Comparison of ENCODE assay signal across 8 cellular contexts in genomic region chr19:36032251-36033104, GRCh38. TPM values are rescaled to one million over a fixed set of nuclear protein-coding genes. Genes with fewer than 3 reads are reported as not detected.
DNase-seq lines count a peak whose midpoint lies in the region; ATAC-seq and TF ChIP-seq lines count a peak whose summit lies in the region.

CLIP3 (minus strand) TSS chr19:36032873; CDS start chr19:36032357, 516 bp downstream.

- peaks cover 13% of the 10 kb centered on the region for H3K36me3 ChIP-seq in neuron (ENCODE audit: insufficient read depth, low read length)
- peaks cover 0 to 44% (median 0%) of the 10 kb centered on the region in 3 donors for H3K36me3 ChIP-seq in tibial nerve

- H3K27me3 Mint-ChIP-seq in activated naive CD4-positive, alpha-beta T cell treated with anti-CD3 and anti-CD28 coated beads, Interleukin-2, amount 50 U/mL, for 24 hours: peaks cover 2% of the 10 kb centered on the region
- peaks cover 13% of the 10 kb centered on the region for H3K27me3 Mint-ChIP-seq in glutamatergic neuron (ENCODE audit: unreplicated experiment)

- TF ChIP-seq CTCF in glutamatergic neuron (IDR thresholded peaks at IDR 0.05; ENCODE audit: partially characterized antibody, unreplicated experiment) (peak; percentile 13), tibial nerve (IDR thresholded peaks at IDR 0.05) (peak in 2 of 5 experiments; percentile 23 to 51)

- H3K36me3 Mint-ChIP-seq in activated naive CD4-positive, alpha-beta T cell treated with anti-CD3 and anti-CD28 coated beads, Interleukin-2, amount 50 U/mL, for 24 hours: peaks cover 19% of the 10 kb centered on the region
- no peaks in the 10 kb centered on the region for H3K36me3 Mint-ChIP-seq in glutamatergic neuron (ENCODE audit: unreplicated experiment)

- 1% methylated on average over 29 to 47 of the region's 51 CpGs for WGBS in tibial nerve, 2 donors

- peak in 1 of 2 donors; percentile 61 for TF ChIP-seq EP300 in tibial nerve (IDR thresholded peaks at IDR 0.05)

- H3K4me1 ChIP-seq in neuron (ENCODE audit: insufficient read depth, low read length) (peaks cover 4% of the 10 kb centered on the region), tibial nerve (peaks cover 0 to 23% (median 1%) of the 10 kb centered on the region in 4 donors)

- ATAC-seq in HG02642 (IDR thresholded peaks at IDR 0.05; ENCODE audit: poor library complexity, unreplicated experiment): no peak

- H3K4me1 Mint-ChIP-seq in activated naive CD4-positive, alpha-beta T cell treated with anti-CD3 and anti-CD28 coated beads, Interleukin-2, amount 50 U/mL, for 24 hours: peaks cover 34% of the 10 kb centered on the region
- peaks cover 3% of the 10 kb centered on the region for H3K4me1 Mint-ChIP-seq in glutamatergic neuron (ENCODE audit: low read depth, unreplicated experiment)

- no peak within 1 kb of the TSS for H3K27ac Mint-ChIP-seq in activated naive CD4-positive, alpha-beta T cell treated with anti-CD3 and anti-CD28 coated beads, Interleukin-2, amount 50 U/mL, for 24 hours
- H3K27ac Mint-ChIP-seq in glutamatergic neuron (ENCODE audit: unreplicated experiment): peak within 1 kb of the TSS; percentile 70

- peak within 1 kb of the TSS; percentile 55 for H3K4me3 ChIP-seq in neuron (ENCODE audit: low read length)
- H3K4me3 ChIP-seq in tibial nerve: peak within 1 kb of the TSS; percentile 41 to 80 (median 66)

- H3K9me3 ChIP-seq in neuron (ENCODE audit: low read length) (no peaks in the 10 kb centered on the region), tibial nerve (no peaks in the 10 kb centered on the region)

- H3K27ac ChIP-seq in tibial nerve: peak within 1 kb of the TSS; percentile 82 to 92 (median 86)

- peak within 1 kb of the TSS; percentile 57 for H3K4me3 Mint-ChIP-seq in activated naive CD4-positive, alpha-beta T cell treated with anti-CD3 and anti-CD28 coated beads, Interleukin-2, amount 50 U/mL, for 24 hours
- H3K4me3 Mint-ChIP-seq in glutamatergic neuron (ENCODE audit: unreplicated experiment): peak within 1 kb of the TSS; percentile 92

- H2AFZ ChIP-seq in neuron (ENCODE audit: low read depth, low read length): peak within 1 kb of the TSS; percentile 41

- DNase-seq in EH (ENCODE audit: low read depth) (peak; percentile 83), NCI-H2196 treated with DMSO at 0.1 percent for 48 hours (lab: John Stamatoyannopoulos, UW; ENCODE audit: unreplicated experiment) (peak; percentile 48), glutamatergic neuron (peak; percentile 89), tibial nerve (ENCODE audit: low spot score in 2 of 2) (peak in 1 of 2 donors; percentile 34), cortex of kidney (lab: John Stamatoyannopoulos, UW) (no peak)

- peak in 1 of 2 donors; percentile 48 for TF ChIP-seq POLR2A in tibial nerve (IDR thresholded peaks at IDR 0.05)

- no peaks in the 10 kb centered on the region for H3K9me3 Mint-ChIP-seq in activated naive CD4-positive, alpha-beta T cell treated with anti-CD3 and anti-CD28 coated beads, Interleukin-2, amount 50 U/mL, for 24 hours
- peaks cover 5% of the 10 kb centered on the region for H3K9me3 Mint-ChIP-seq in glutamatergic neuron (ENCODE audit: unreplicated experiment)

- H3K27me3 ChIP-seq in neuron (ENCODE audit: insufficient read depth, low read length) (no peaks in the 10 kb centered on the region), tibial nerve (no peaks in the 10 kb centered on the region)

RNA-seq across cellular contexts. Expression of gene CLIP3, which starts in this region (rescaled TPM):
- total RNA-seq in glutamatergic neuron (ENCODE audit: unreplicated experiment) (146 TPM), tibial nerve (10 to 100 TPM; 20.1 to 44.7 (median 24.6) TPM)
